ENCODE assay signal across 1 cellular context in the genomic region with DNA sequence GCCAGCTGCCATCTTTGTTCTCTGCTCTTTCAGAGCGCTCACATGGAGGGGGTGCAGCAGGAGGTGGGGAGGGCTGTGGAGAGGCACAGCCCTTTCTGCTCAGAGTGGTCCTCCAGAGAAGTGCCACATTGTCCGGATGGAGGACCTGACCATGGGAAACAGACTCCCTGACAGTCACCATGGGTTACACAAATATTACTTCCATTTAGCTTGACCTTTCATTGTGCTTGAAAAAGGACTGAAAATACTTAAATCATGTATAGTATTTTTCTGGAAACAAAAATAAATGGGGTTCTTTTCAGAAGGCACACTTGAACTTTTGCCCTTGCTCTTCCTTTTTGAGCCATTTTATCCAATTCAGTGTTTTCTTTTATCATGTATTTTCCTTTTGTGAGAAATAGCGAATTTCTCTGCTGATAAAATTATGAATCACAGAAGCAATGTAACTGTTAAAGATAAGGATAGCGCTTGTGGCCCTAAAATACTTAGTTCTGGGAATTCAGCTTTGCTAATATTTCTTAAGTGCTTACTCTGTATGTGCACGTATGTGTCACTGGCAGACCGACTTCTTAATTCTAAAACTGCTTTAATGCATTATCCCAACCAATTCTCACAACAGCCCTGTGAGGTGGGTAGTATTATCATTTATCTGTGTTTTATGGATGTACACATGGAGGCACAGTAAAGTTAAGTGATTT.
TF ChIP-seq lines count a peak whose summit lies in the region.

No MANE protein-coding gene starts in this region.

TF ChIP-seq in WTC11, 78 proteins besides CTCF, POLR2A, EP300 and RAD21 (continued from another document):
- TF ChIP-seq, protein P1, sequence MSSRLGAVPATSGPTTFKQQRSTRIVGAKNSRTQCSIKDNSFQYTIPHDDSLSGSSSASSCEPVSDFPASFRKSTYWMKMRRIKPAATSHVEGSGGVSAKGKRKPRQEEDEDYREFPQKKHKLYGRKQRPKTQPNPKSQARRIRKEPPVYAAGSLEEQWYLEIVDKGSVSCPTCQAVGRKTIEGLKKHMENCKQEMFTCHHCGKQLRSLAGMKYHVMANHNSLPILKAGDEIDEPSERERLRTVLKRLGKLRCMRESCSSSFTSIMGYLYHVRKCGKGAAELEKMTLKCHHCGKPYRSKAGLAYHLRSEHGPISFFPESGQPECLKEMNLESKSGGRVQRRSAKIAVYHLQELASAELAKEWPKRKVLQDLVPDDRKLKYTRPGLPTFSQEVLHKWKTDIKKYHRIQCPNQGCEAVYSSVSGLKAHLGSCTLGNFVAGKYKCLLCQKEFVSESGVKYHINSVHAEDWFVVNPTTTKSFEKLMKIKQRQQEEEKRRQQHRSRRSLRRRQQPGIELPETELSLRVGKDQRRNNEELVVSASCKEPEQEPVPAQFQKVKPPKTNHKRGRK (CRISPR knock-in tag; IDR thresholded peaks at IDR 0.05; ENCODE audit: borderline replicate concordance): no peak
- TF ChIP-seq, protein P2, sequence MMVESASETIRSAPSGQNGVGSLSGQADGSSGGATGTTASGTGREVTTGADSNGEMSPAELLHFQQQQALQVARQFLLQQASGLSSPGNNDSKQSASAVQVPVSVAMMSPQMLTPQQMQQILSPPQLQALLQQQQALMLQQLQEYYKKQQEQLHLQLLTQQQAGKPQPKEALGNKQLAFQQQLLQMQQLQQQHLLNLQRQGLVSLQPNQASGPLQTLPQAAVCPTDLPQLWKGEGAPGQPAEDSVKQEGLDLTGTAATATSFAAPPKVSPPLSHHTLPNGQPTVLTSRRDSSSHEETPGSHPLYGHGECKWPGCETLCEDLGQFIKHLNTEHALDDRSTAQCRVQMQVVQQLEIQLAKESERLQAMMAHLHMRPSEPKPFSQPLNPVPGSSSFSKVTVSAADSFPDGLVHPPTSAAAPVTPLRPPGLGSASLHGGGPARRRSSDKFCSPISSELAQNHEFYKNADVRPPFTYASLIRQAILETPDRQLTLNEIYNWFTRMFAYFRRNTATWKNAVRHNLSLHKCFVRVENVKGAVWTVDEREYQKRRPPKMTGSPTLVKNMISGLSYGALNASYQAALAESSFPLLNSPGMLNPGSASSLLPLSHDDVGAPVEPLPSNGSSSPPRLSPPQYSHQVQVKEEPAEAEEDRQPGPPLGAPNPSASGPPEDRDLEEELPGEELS (CRISPR knock-in tag; IDR thresholded peaks at IDR 0.05): no peak
- TF ChIP-seq, protein P3, sequence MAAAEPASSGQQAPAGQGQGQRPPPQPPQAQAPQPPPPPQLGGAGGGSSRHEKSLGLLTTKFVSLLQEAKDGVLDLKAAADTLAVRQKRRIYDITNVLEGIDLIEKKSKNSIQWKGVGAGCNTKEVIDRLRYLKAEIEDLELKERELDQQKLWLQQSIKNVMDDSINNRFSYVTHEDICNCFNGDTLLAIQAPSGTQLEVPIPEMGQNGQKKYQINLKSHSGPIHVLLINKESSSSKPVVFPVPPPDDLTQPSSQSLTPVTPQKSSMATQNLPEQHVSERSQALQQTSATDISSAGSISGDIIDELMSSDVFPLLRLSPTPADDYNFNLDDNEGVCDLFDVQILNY (CRISPR knock-in tag; IDR thresholded peaks at IDR 0.05): no peak
- no peak for TF ChIP-seq ZNF219 (CRISPR knock-in tag; IDR thresholded peaks at IDR 0.05; ENCODE audit: borderline replicate concordance)
- TF ChIP-seq, protein P4, sequence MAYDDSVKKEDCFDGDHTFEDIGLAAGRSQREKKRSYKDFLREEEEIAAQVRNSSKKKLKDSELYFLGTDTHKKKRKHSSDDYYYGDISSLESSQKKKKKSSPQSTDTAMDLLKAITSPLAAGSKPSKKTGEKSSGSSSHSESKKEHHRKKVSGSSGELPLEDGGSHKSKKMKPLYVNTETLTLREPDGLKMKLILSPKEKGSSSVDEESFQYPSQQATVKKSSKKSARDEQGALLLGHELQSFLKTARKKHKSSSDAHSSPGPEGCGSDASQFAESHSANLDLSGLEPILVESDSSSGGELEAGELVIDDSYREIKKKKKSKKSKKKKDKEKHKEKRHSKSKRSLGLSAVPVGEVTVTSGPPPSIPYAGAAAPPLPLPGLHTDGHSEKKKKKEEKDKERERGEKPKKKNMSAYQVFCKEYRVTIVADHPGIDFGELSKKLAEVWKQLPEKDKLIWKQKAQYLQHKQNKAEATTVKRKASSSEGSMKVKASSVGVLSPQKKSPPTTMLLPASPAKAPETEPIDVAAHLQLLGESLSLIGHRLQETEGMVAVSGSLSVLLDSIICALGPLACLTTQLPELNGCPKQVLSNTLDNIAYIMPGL (CRISPR knock-in tag; IDR thresholded peaks at IDR 0.05): no peak
- TF ChIP-seq, protein P5, sequence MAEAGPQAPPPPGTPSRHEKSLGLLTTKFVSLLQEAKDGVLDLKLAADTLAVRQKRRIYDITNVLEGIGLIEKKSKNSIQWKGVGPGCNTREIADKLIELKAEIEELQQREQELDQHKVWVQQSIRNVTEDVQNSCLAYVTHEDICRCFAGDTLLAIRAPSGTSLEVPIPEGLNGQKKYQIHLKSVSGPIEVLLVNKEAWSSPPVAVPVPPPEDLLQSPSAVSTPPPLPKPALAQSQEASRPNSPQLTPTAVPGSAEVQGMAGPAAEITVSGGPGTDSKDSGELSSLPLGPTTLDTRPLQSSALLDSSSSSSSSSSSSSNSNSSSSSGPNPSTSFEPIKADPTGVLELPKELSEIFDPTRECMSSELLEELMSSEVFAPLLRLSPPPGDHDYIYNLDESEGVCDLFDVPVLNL (CRISPR knock-in tag; IDR thresholded peaks at IDR 0.05; ENCODE audit: borderline replicate concordance, low read depth): no peak
- TF ChIP-seq ZNF671 (CRISPR knock-in tag; IDR thresholded peaks at IDR 0.05): no peak
- no peak for TF ChIP-seq KAT7 (CRISPR knock-in tag; IDR thresholded peaks at IDR 0.05; ENCODE audit: borderline replicate concordance)
- TF ChIP-seq, protein P6, sequence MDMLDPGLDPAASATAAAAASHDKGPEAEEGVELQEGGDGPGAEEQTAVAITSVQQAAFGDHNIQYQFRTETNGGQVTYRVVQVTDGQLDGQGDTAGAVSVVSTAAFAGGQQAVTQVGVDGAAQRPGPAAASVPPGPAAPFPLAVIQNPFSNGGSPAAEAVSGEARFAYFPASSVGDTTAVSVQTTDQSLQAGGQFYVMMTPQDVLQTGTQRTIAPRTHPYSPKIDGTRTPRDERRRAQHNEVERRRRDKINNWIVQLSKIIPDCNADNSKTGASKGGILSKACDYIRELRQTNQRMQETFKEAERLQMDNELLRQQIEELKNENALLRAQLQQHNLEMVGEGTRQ (CRISPR knock-in tag; IDR thresholded peaks at IDR 0.05): no peak
- TF ChIP-seq, protein P7, sequence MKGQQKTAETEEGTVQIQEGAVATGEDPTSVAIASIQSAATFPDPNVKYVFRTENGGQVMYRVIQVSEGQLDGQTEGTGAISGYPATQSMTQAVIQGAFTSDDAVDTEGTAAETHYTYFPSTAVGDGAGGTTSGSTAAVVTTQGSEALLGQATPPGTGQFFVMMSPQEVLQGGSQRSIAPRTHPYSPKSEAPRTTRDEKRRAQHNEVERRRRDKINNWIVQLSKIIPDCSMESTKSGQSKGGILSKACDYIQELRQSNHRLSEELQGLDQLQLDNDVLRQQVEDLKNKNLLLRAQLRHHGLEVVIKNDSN (CRISPR knock-in tag; IDR thresholded peaks at IDR 0.05): no peak
- TF ChIP-seq, protein P8, sequence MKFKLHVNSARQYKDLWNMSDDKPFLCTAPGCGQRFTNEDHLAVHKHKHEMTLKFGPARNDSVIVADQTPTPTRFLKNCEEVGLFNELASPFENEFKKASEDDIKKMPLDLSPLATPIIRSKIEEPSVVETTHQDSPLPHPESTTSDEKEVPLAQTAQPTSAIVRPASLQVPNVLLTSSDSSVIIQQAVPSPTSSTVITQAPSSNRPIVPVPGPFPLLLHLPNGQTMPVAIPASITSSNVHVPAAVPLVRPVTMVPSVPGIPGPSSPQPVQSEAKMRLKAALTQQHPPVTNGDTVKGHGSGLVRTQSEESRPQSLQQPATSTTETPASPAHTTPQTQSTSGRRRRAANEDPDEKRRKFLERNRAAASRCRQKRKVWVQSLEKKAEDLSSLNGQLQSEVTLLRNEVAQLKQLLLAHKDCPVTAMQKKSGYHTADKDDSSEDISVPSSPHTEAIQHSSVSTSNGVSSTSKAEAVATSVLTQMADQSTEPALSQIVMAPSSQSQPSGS (CRISPR knock-in tag; IDR thresholded peaks at IDR 0.05; ENCODE audit: borderline replicate concordance, low read depth): no peak
- TF ChIP-seq ZNF263 (CRISPR knock-in tag; IDR thresholded peaks at IDR 0.05; ENCODE audit: low read depth): no peak
- TF ChIP-seq, protein P9, sequence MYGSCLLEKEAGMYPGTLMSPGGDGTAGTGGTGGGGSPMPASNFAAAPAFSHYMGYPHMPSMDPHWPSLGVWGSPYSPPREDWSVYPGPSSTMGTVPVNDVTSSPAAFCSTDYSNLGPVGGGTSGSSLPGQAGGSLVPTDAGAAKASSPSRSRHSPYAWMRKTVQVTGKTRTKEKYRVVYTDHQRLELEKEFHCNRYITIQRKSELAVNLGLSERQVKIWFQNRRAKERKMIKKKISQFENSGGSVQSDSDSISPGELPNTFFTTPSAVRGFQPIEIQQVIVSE (CRISPR knock-in tag; IDR thresholded peaks at IDR 0.05; ENCODE audit: borderline replicate concordance): no peak
- TF ChIP-seq, protein P10, sequence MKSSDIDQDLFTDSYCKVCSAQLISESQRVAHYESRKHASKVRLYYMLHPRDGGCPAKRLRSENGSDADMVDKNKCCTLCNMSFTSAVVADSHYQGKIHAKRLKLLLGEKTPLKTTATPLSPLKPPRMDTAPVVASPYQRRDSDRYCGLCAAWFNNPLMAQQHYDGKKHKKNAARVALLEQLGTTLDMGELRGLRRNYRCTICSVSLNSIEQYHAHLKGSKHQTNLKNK (CRISPR knock-in tag; IDR thresholded peaks at IDR 0.05): no peak
- no peak for TF ChIP-seq ELF4 (CRISPR knock-in tag; IDR thresholded peaks at IDR 0.05; ENCODE audit: low read depth)
- TF ChIP-seq, protein P11, sequence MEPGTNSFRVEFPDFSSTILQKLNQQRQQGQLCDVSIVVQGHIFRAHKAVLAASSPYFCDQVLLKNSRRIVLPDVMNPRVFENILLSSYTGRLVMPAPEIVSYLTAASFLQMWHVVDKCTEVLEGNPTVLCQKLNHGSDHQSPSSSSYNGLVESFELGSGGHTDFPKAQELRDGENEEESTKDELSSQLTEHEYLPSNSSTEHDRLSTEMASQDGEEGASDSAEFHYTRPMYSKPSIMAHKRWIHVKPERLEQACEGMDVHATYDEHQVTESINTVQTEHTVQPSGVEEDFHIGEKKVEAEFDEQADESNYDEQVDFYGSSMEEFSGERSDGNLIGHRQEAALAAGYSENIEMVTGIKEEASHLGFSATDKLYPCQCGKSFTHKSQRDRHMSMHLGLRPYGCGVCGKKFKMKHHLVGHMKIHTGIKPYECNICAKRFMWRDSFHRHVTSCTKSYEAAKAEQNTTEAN (CRISPR knock-in tag; IDR thresholded peaks at IDR 0.05): no peak
